In the genomic region with DNA sequence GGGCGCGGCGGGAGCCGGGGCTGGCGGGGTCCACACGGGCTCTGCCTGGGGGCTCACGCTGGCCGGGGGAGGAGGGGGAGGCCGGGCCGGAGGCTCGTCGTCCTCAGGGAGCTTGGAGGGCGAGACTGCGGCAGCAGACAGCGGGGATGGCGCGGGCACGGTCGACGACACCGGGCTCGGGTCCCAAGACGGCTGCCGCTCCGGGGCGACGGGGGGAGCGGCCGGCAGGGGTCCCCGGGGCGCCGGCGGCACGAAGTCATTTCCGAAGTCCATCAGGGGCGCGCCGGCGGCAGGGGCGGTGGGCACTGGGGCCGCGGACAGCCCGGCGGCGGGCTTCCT, we compare ENCODE assay signal across 1 cellular context.
A peak's percentile ranks its signal among the peaks of the same experiment; 100 is the strongest.
TF ChIP-seq lines count a peak whose summit lies in the region.

No MANE protein-coding gene starts in this region.

TF ChIP-seq in HepG2, 621 proteins besides CTCF, POLR2A, EP300 and RAD21 (continued from another document and continues in another):
- TF ChIP-seq, protein P1, sequence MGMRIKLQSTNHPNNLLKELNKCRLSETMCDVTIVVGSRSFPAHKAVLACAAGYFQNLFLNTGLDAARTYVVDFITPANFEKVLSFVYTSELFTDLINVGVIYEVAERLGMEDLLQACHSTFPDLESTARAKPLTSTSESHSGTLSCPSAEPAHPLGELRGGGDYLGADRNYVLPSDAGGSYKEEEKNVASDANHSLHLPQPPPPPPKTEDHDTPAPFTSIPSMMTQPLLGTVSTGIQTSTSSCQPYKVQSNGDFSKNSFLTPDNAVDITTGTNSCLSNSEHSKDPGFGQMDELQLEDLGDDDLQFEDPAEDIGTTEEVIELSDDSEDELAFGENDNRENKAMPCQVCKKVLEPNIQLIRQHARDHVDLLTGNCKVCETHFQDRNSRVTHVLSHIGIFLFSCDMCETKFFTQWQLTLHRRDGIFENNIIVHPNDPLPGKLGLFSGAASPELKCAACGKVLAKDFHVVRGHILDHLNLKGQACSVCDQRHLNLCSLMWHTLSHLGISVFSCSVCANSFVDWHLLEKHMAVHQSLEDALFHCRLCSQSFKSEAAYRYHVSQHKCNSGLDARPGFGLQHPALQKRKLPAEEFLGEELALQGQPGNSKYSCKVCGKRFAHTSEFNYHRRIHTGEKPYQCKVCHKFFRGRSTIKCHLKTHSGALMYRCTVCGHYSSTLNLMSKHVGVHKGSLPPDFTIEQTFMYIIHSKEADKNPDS (CRISPR knock-in tag; IDR thresholded peaks at IDR 0.05): no peak
- TF ChIP-seq, protein P2, sequence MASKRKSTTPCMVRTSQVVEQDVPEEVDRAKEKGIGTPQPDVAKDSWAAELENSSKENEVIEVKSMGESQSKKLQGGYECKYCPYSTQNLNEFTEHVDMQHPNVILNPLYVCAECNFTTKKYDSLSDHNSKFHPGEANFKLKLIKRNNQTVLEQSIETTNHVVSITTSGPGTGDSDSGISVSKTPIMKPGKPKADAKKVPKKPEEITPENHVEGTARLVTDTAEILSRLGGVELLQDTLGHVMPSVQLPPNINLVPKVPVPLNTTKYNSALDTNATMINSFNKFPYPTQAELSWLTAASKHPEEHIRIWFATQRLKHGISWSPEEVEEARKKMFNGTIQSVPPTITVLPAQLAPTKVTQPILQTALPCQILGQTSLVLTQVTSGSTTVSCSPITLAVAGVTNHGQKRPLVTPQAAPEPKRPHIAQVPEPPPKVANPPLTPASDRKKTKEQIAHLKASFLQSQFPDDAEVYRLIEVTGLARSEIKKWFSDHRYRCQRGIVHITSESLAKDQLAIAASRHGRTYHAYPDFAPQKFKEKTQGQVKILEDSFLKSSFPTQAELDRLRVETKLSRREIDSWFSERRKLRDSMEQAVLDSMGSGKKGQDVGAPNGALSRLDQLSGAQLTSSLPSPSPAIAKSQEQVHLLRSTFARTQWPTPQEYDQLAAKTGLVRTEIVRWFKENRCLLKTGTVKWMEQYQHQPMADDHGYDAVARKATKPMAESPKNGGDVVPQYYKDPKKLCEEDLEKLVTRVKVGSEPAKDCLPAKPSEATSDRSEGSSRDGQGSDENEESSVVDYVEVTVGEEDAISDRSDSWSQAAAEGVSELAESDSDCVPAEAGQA (IDR thresholded peaks at IDR 0.05; ENCODE audit: low read depth): no peak
- TF ChIP-seq, protein P2 (CRISPR knock-in tag; IDR thresholded peaks at IDR 0.05; ENCODE audit: borderline replicate concordance): 0 out of 2 replicates have a peak, but pooled peaks have one; percentile 34
- TF ChIP-seq MIER3 (CRISPR knock-in tag; IDR thresholded peaks at IDR 0.05; ENCODE audit: borderline replicate concordance) (no peak), KDM5A (IDR thresholded peaks at IDR 0.05; ENCODE audit: borderline replicate concordance, low read length) (no peak), KLF12 (CRISPR knock-in tag; IDR thresholded peaks at IDR 0.05; ENCODE audit: borderline replicate concordance) (no peak), GFI1 (CRISPR knock-in tag; IDR thresholded peaks at IDR 0.05; ENCODE audit: borderline replicate concordance) (no peak), ZFP62 (CRISPR knock-in tag; IDR thresholded peaks at IDR 0.05) (no peak), ZFP41 (CRISPR knock-in tag; IDR thresholded peaks at IDR 0.05; ENCODE audit: borderline replicate concordance) (0 out of 2 replicates have a peak, but pooled peaks have one; percentile 3), GABPA (IDR thresholded peaks at IDR 0.05; ENCODE audit: low read depth, low read length) (no peak), GABPA (CRISPR knock-in tag; IDR thresholded peaks at IDR 0.05; ENCODE audit: low read depth) (no peak), SMARCE1 (IDR thresholded peaks at IDR 0.05; ENCODE audit: borderline replicate concordance) (no peak), ZNF629 (CRISPR knock-in tag; conservative IDR thresholded peaks at IDR 0.05) (no peak), ZNF253 (CRISPR knock-in tag; IDR thresholded peaks at IDR 0.05; ENCODE audit: borderline replicate concordance) (no peak), ZNF510 (CRISPR knock-in tag; IDR thresholded peaks at IDR 0.05; ENCODE audit: low read depth) (no peak), DNMT1 (CRISPR knock-in tag; IDR thresholded peaks at IDR 0.05) (no peak), RXRB (CRISPR knock-in tag; IDR thresholded peaks at IDR 0.05; ENCODE audit: borderline replicate concordance) (no peak), GTF3A (CRISPR knock-in tag; conservative IDR thresholded peaks at IDR 0.05) (0 out of 2 replicates have a peak, but pooled peaks have one; percentile 16), ZNF790 (CRISPR knock-in tag; IDR thresholded peaks at IDR 0.05; ENCODE audit: borderline replicate concordance) (peak; percentile 14; the same call in 1 of the 2 replicates), ZNF326 (CRISPR knock-in tag; IDR thresholded peaks at IDR 0.05; ENCODE audit: borderline replicate concordance) (no peak), KAT2B (IDR thresholded peaks at IDR 0.05; ENCODE audit: borderline replicate concordance, low read depth, low read length) (no peak), TEAD2 (CRISPR knock-in tag; IDR thresholded peaks at IDR 0.05) (no peak), NFYC (CRISPR knock-in tag; IDR thresholded peaks at IDR 0.05) (no peak), ATRX (CRISPR knock-in tag; IDR thresholded peaks at IDR 0.05; ENCODE audit: borderline replicate concordance) (no peak), ZBTB8A (CRISPR knock-in tag; IDR thresholded peaks at IDR 0.05; ENCODE audit: borderline replicate concordance, low read depth) (no peak), ZNF850 (CRISPR knock-in tag; conservative IDR thresholded peaks at IDR 0.05) (no peak), ZNF549 (CRISPR knock-in tag; IDR thresholded peaks at IDR 0.05) (no peak), KLF9 (CRISPR knock-in tag; IDR thresholded peaks at IDR 0.05; ENCODE audit: low read depth) (no peak), KMT2A (CRISPR knock-in tag; IDR thresholded peaks at IDR 0.05) (no peak), GATAD2A (CRISPR knock-in tag; IDR thresholded peaks at IDR 0.05) (no peak), U2AF1 (optimal IDR thresholded peaks at IDR 0.05; ENCODE audit: low read depth, low read length) (no peak), SOX6 (IDR thresholded peaks at IDR 0.05) (no peak), SOX6 (CRISPR knock-in tag; IDR thresholded peaks at IDR 0.05) (no peak), ZNF747 (CRISPR knock-in tag; IDR thresholded peaks at IDR 0.05; ENCODE audit: borderline replicate concordance) (no peak; the same call in 1 of the 2 replicates), MIER2 (CRISPR knock-in tag; IDR thresholded peaks at IDR 0.05) (no peak), NCOA1 (CRISPR knock-in tag; IDR thresholded peaks at IDR 0.05) (peak; percentile 17; the same call in 1 of the 2 replicates)
- TF ChIP-seq, protein P3, sequence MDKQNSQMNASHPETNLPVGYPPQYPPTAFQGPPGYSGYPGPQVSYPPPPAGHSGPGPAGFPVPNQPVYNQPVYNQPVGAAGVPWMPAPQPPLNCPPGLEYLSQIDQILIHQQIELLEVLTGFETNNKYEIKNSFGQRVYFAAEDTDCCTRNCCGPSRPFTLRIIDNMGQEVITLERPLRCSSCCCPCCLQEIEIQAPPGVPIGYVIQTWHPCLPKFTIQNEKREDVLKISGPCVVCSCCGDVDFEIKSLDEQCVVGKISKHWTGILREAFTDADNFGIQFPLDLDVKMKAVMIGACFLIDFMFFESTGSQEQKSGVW (CRISPR knock-in tag; IDR thresholded peaks at IDR 0.05; ENCODE audit: borderline replicate concordance): no peak
- TF ChIP-seq, protein P4, sequence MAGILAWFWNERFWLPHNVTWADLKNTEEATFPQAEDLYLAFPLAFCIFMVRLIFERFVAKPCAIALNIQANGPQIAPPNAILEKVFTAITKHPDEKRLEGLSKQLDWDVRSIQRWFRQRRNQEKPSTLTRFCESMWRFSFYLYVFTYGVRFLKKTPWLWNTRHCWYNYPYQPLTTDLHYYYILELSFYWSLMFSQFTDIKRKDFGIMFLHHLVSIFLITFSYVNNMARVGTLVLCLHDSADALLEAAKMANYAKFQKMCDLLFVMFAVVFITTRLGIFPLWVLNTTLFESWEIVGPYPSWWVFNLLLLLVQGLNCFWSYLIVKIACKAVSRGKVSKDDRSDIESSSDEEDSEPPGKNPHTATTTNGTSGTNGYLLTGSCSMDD (CRISPR knock-in tag; IDR thresholded peaks at IDR 0.05): no peak
- TF ChIP-seq, protein P5, sequence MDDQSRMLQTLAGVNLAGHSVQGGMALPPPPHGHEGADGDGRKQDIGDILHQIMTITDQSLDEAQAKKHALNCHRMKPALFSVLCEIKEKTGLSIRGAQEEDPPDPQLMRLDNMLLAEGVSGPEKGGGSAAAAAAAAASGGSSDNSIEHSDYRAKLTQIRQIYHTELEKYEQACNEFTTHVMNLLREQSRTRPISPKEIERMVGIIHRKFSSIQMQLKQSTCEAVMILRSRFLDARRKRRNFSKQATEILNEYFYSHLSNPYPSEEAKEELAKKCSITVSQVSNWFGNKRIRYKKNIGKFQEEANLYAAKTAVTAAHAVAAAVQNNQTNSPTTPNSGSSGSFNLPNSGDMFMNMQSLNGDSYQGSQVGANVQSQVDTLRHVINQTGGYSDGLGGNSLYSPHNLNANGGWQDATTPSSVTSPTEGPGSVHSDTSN (CRISPR knock-in tag; IDR thresholded peaks at IDR 0.05; ENCODE audit: borderline replicate concordance): no peak
- TF ChIP-seq, protein P6, sequence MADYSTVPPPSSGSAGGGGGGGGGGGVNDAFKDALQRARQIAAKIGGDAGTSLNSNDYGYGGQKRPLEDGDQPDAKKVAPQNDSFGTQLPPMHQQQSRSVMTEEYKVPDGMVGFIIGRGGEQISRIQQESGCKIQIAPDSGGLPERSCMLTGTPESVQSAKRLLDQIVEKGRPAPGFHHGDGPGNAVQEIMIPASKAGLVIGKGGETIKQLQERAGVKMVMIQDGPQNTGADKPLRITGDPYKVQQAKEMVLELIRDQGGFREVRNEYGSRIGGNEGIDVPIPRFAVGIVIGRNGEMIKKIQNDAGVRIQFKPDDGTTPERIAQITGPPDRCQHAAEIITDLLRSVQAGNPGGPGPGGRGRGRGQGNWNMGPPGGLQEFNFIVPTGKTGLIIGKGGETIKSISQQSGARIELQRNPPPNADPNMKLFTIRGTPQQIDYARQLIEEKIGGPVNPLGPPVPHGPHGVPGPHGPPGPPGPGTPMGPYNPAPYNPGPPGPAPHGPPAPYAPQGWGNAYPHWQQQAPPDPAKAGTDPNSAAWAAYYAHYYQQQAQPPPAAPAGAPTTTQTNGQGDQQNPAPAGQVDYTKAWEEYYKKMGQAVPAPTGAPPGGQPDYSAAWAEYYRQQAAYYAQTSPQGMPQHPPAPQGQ (CRISPR knock-in tag; IDR thresholded peaks at IDR 0.05; ENCODE audit: borderline replicate concordance): no peak
- TF ChIP-seq, protein P7, sequence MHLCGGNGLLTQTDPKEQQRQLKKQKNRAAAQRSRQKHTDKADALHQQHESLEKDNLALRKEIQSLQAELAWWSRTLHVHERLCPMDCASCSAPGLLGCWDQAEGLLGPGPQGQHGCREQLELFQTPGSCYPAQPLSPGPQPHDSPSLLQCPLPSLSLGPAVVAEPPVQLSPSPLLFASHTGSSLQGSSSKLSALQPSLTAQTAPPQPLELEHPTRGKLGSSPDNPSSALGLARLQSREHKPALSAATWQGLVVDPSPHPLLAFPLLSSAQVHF (CRISPR knock-in tag; IDR thresholded peaks at IDR 0.05): peak; percentile 19; the same call in 1 of the 2 replicates
- TF ChIP-seq, protein P8, sequence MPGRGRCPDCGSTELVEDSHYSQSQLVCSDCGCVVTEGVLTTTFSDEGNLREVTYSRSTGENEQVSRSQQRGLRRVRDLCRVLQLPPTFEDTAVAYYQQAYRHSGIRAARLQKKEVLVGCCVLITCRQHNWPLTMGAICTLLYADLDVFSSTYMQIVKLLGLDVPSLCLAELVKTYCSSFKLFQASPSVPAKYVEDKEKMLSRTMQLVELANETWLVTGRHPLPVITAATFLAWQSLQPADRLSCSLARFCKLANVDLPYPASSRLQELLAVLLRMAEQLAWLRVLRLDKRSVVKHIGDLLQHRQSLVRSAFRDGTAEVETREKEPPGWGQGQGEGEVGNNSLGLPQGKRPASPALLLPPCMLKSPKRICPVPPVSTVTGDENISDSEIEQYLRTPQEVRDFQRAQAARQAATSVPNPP (CRISPR knock-in tag; IDR thresholded peaks at IDR 0.05): no peak
- TF ChIP-seq, protein P9, sequence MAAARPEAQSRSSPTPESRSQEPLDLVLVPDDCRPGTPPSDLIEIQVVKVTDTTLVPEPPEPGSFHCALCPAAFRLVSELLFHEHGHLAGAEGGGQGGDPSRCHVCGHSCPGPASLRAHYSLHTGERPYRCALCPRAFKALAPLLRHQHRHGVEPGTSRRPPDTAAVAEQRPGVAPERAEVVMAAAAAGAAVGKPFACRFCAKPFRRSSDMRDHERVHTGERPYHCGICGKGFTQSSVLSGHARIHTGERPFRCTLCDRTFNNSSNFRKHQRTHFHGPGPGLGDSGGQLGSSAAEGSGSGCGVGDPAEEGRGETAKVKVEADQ (CRISPR knock-in tag; IDR thresholded peaks at IDR 0.05; ENCODE audit: borderline replicate concordance): no peak
